ENCODE assay signal across 1 cellular context in the genomic region with DNA sequence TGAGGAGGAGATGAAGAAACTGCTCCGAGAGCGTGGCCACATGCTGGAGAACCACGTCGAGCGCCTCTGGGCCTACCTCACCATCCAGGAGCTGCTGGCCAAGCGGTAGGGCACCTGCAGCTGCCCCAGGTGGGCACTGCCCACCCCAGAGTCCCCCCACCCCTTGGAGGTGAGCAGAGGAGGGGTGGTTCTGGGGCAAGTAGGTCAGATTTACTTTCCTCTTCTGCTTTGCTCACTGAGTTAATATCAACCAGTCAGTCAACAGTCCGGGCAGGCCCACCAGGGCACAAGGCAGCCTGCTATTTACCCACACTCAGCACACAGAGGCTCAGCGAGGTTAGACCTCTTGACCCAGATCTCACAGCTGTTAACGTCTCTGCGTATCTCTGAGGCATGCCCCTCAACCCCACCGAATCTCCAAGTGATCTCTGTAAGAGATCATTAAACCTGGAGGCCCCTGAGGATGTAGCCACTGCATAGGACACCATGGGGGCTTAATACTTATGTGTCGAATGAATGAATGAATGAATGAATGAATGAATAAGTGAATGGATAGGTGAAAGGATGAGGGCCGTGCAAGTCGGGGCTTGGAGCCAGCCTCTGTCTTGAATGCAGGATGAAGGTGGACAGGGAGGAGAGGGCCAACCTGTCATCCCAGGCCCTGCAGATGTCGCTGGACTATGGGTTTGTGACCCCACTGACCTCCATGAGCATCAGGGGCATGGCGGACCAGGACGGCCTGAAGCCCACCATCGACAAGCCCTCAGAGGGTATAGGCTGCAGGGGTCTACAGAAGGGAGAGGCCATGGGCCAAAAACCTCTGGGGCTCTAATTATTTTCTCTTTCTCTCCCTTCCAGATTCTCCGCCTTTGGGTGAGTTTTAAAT.
TF ChIP-seq lines count a peak whose summit lies in the region.

No MANE protein-coding gene starts in this region.

TF ChIP-seq in HepG2, 621 proteins besides CTCF, POLR2A, EP300 and RAD21 (continues in another document):
- TF ChIP-seq, protein P1, sequence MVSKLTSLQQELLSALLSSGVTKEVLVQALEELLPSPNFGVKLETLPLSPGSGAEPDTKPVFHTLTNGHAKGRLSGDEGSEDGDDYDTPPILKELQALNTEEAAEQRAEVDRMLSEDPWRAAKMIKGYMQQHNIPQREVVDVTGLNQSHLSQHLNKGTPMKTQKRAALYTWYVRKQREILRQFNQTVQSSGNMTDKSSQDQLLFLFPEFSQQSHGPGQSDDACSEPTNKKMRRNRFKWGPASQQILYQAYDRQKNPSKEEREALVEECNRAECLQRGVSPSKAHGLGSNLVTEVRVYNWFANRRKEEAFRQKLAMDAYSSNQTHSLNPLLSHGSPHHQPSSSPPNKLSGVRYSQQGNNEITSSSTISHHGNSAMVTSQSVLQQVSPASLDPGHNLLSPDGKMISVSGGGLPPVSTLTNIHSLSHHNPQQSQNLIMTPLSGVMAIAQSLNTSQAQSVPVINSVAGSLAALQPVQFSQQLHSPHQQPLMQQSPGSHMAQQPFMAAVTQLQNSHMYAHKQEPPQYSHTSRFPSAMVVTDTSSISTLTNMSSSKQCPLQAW (CRISPR knock-in tag; IDR thresholded peaks at IDR 0.05), result peak; percentile 99
- peak; percentile 89 for TF ChIP-seq NR2F6 (IDR thresholded peaks at IDR 0.05)
- peak; percentile 96 for TF ChIP-seq NR2F6 (CRISPR knock-in tag; IDR thresholded peaks at IDR 0.05)
- no peak for TF ChIP-seq NPAS2 (CRISPR knock-in tag; IDR thresholded peaks at IDR 0.05; ENCODE audit: borderline replicate concordance)
- TF ChIP-seq, protein P2, sequence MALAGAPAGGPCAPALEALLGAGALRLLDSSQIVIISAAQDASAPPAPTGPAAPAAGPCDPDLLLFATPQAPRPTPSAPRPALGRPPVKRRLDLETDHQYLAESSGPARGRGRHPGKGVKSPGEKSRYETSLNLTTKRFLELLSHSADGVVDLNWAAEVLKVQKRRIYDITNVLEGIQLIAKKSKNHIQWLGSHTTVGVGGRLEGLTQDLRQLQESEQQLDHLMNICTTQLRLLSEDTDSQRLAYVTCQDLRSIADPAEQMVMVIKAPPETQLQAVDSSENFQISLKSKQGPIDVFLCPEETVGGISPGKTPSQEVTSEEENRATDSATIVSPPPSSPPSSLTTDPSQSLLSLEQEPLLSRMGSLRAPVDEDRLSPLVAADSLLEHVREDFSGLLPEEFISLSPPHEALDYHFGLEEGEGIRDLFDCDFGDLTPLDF (CRISPR knock-in tag; IDR thresholded peaks at IDR 0.05), result no peak
- TF ChIP-seq ZNF839 (CRISPR knock-in tag; IDR thresholded peaks at IDR 0.05; ENCODE audit: borderline replicate concordance), result no peak
- no peak for TF ChIP-seq ETV6 (CRISPR knock-in tag; conservative IDR thresholded peaks at IDR 0.05)
- no peak for TF ChIP-seq HMGA1 (CRISPR knock-in tag; conservative IDR thresholded peaks at IDR 0.05)
- no peak for TF ChIP-seq ZBTB8A (CRISPR knock-in tag; IDR thresholded peaks at IDR 0.05; ENCODE audit: borderline replicate concordance, low read depth)
- TF ChIP-seq, protein P3, sequence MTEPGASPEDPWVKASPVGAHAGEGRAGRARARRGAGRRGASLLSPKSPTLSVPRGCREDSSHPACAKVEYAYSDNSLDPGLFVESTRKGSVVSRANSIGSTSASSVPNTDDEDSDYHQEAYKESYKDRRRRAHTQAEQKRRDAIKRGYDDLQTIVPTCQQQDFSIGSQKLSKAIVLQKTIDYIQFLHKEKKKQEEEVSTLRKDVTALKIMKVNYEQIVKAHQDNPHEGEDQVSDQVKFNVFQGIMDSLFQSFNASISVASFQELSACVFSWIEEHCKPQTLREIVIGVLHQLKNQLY (CRISPR knock-in tag; IDR thresholded peaks at IDR 0.05), result peak; percentile 37; the same call in 1 of the 2 replicates
- TF ChIP-seq IRF2 (CRISPR knock-in tag; IDR thresholded peaks at IDR 0.05), result peak; percentile 71; the same call in 1 of the 2 replicates
- no peak for TF ChIP-seq NFRKB (IDR thresholded peaks at IDR 0.05)
- peak; percentile 78 for TF ChIP-seq ZMYM3 (CRISPR knock-in tag; IDR thresholded peaks at IDR 0.05)
- no peak for TF ChIP-seq ISX (CRISPR knock-in tag; conservative IDR thresholded peaks at IDR 0.05)
- TF ChIP-seq, protein P4, sequence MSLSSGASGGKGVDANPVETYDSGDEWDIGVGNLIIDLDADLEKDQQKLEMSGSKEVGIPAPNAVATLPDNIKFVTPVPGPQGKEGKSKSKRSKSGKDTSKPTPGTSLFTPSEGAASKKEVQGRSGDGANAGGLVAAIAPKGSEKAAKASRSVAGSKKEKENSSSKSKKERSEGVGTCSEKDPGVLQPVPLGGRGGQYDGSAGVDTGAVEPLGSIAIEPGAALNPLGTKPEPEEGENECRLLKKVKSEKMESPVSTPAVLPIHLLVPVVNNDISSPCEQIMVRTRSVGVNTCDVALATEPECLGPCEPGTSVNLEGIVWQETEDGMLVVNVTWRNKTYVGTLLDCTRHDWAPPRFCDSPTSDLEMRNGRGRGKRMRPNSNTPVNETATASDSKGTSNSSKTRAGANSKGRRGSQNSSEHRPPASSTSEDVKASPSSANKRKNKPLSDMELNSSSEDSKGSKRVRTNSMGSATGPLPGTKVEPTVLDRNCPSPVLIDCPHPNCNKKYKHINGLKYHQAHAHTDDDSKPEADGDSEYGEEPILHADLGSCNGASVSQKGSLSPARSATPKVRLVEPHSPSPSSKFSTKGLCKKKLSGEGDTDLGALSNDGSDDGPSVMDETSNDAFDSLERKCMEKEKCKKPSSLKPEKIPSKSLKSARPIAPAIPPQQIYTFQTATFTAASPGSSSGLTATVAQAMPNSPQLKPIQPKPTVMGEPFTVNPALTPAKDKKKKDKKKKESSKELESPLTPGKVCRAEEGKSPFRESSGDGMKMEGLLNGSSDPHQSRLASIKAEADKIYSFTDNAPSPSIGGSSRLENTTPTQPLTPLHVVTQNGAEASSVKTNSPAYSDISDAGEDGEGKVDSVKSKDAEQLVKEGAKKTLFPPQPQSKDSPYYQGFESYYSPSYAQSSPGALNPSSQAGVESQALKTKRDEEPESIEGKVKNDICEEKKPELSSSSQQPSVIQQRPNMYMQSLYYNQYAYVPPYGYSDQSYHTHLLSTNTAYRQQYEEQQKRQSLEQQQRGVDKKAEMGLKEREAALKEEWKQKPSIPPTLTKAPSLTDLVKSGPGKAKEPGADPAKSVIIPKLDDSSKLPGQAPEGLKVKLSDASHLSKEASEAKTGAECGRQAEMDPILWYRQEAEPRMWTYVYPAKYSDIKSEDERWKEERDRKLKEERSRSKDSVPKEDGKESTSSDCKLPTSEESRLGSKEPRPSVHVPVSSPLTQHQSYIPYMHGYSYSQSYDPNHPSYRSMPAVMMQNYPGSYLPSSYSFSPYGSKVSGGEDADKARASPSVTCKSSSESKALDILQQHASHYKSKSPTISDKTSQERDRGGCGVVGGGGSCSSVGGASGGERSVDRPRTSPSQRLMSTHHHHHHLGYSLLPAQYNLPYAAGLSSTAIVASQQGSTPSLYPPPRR (CRISPR knock-in tag; IDR thresholded peaks at IDR 0.05; ENCODE audit: borderline replicate concordance), result peak; percentile 91; the same call in 1 of the 2 replicates
- no peak for TF ChIP-seq ZNF317 (CRISPR knock-in tag; IDR thresholded peaks at IDR 0.05)
- TF ChIP-seq, protein P5, sequence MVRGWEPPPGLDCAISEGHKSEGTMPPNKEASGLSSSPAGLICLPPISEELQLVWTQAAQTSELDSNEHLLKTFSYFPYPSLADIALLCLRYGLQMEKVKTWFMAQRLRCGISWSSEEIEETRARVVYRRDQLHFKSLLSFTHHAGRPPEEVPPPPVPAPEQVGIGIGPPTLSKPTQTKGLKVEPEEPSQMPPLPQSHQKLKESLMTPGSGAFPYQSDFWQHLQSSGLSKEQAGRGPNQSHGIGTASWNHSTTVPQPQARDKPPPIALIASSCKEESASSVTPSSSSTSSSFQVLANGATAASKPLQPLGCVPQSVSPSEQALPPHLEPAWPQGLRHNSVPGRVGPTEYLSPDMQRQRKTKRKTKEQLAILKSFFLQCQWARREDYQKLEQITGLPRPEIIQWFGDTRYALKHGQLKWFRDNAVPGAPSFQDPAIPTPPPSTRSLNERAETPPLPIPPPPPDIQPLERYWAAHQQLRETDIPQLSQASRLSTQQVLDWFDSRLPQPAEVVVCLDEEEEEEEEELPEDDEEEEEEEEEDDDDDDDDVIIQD (CRISPR knock-in tag; IDR thresholded peaks at IDR 0.05; ENCODE audit: low read depth), result peak; percentile 40; the same call in 1 of the 2 replicates
- 0 out of 2 replicates have a peak, but pooled peaks have one; percentile 22 for TF ChIP-seq BCL6 (CRISPR knock-in tag; IDR thresholded peaks at IDR 0.05)
- TF ChIP-seq, protein P6, sequence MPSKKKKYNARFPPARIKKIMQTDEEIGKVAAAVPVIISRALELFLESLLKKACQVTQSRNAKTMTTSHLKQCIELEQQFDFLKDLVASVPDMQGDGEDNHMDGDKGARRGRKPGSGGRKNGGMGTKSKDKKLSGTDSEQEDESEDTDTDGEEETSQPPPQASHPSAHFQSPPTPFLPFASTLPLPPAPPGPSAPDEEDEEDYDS (CRISPR knock-in tag; IDR thresholded peaks at IDR 0.05), result peak; percentile 35; the same call in 1 of the 2 replicates
- TF ChIP-seq ARID4A (CRISPR knock-in tag; IDR thresholded peaks at IDR 0.05; ENCODE audit: borderline replicate concordance), result peak; percentile 59; the same call in 1 of the 2 replicates
- TF ChIP-seq BRCA1 (CRISPR knock-in tag; IDR thresholded peaks at IDR 0.05), result no peak
- peak; percentile 58; the same call in 1 of the 2 replicates for TF ChIP-seq MAX (IDR thresholded peaks at IDR 0.05)
- TF ChIP-seq ZNF737 (CRISPR knock-in tag; IDR thresholded peaks at IDR 0.05; ENCODE audit: borderline replicate concordance), result no peak
- no peak for TF ChIP-seq ZNF256 (CRISPR knock-in tag; conservative IDR thresholded peaks at IDR 0.05)
- no peak for TF ChIP-seq ZNF598 (CRISPR knock-in tag; IDR thresholded peaks at IDR 0.05; ENCODE audit: borderline replicate concordance)
- no peak for TF ChIP-seq ZNF282 (IDR thresholded peaks at IDR 0.05; ENCODE audit: partially characterized antibody)
- TF ChIP-seq SMARCE1 (IDR thresholded peaks at IDR 0.05; ENCODE audit: borderline replicate concordance), result no peak
- TF ChIP-seq ZNF543 (CRISPR knock-in tag; IDR thresholded peaks at IDR 0.05), result no peak
- TF ChIP-seq TFE3 (CRISPR knock-in tag; IDR thresholded peaks at IDR 0.05), result 0 out of 2 replicates have a peak, but pooled peaks have one; percentile 52
- no peak for TF ChIP-seq SRF (IDR thresholded peaks at IDR 0.05; ENCODE audit: low read depth, low read length)
- no peak for TF ChIP-seq ATRX (CRISPR knock-in tag; IDR thresholded peaks at IDR 0.05; ENCODE audit: borderline replicate concordance)
- no peak for TF ChIP-seq ZNF772 (CRISPR knock-in tag; IDR thresholded peaks at IDR 0.05)
- TF ChIP-seq AKAP8 (CRISPR knock-in tag; IDR thresholded peaks at IDR 0.05), result no peak
- TF ChIP-seq, protein P7, sequence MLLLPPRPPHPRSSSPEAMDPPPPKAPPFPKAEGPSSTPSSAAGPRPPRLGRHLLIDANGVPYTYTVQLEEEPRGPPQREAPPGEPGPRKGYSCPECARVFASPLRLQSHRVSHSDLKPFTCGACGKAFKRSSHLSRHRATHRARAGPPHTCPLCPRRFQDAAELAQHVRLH (CRISPR knock-in tag; IDR thresholded peaks at IDR 0.05; ENCODE audit: borderline replicate concordance, low read depth), result no peak
- 0 out of 2 replicates have a peak, but pooled peaks have one; percentile 8 for TF ChIP-seq ZSCAN31 (CRISPR knock-in tag; IDR thresholded peaks at IDR 0.05; ENCODE audit: low read depth)
- no peak for TF ChIP-seq ZNF44 (CRISPR knock-in tag; IDR thresholded peaks at IDR 0.05)
- no peak for TF ChIP-seq ZNF782 (CRISPR knock-in tag; IDR thresholded peaks at IDR 0.05; ENCODE audit: borderline replicate concordance)
- no peak for TF ChIP-seq TCF7L2 (IDR thresholded peaks at IDR 0.05; ENCODE audit: low read depth, low read length)
- TF ChIP-seq PITX1 (CRISPR knock-in tag; IDR thresholded peaks at IDR 0.05), result peak; percentile 86
